In the genomic region with DNA sequence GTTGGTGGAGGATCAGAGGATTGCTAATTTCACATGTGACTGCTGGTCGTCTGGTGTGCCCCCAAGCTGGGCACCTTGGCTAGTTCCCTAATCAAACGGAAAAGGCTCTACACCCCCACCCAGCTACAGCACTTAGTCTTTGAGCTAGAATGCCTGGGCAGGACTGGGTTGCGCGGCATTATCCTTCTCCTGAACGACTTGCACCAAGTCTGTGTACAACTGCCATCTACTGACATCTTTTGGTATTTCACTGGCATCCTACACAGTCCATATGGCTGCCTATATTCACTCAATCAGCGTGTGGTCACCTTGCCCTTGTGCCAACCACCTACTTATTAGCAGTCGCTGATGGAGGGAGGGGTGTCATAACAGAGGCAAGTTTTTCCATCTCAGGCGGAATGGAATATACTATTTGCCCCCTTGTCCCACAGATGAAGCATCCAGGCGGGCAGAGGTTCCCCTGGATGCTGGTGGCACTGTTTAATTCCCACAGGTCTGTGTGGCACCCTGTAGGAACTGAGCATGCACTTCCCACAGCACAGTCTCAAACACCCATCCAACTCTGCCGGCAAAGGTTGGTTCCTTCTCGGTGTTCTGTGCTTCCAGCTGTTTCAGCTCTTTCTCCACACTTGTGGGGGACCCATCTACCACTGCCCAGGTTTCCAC, we compare ENCODE assay signal across 9 cellular contexts.
DNase-seq lines count a peak whose midpoint lies in the region; ATAC-seq and TF ChIP-seq lines count a peak whose summit lies in the region.
"Had no signal": no experiment of that assay in that cellular context is flagged by ENCODE, and none has a peak within 500 bp of the region (broad histone marks: within the 10 kb centered on the region; RNA-seq: fewer than 3 reads in every experiment).

No MANE protein-coding gene starts in this region.

- POLR2A ChIA-PET in CD8-positive, alpha-beta T cell (lab: Charles Lee) = no interaction called here
- POLR2A ChIA-PET in WTC11 (lab: Charles Lee) = interaction anchor here (0.6 kb wide), 1 partner anchor 227 kb away, joined by 3 read pairs; no protein-coding TSS in a partner anchor

- intact Hi-C loops in CD8-positive, alpha-beta T cell (cut with DNase I, micrococcal nuclease) = loop anchor here (1.0 to 10.0 kb wide), 6 partner anchors 37 to 464 kb away; a partner anchor contains a TSS

- H2BK5ac ChIP-seq in neuronal stem cell (ENCODE audit: low read length) = no peak overlapping the region

- no peaks in the 10 kb centered on the region for H3K4me1 Mint-ChIP-seq in CD8-positive, alpha-beta T cell (ENCODE audit: low read depth)
- H3K4me1 Mint-ChIP-seq in WTC11 = no peaks in the 10 kb centered on the region

- peak in 5 of 7 experiments; percentile 1 to 39 (median 22) for DNase-seq in CD8-positive, alpha-beta T cell
- peak; percentile 26 for DNase-seq in NCI-H1092 (lab: John Stamatoyannopoulos, UW)
- peak; percentile 49 for DNase-seq in WTC11 (ENCODE audit: low spot score)
- peak; percentile 11 for DNase-seq in neuronal stem cell (ENCODE audit: low spot score)
- DNase-seq in NCI-H2107 (lab: John Stamatoyannopoulos, UW) = no peak

- H2AFZ ChIP-seq in neuronal stem cell (ENCODE audit: low read length) = no peak overlapping the region

- no peak overlapping the region for H3K9ac ChIP-seq in neuronal stem cell (ENCODE audit: low read depth, low read length, poor library complexity)

- peaks cover 3% of the 10 kb centered on the region for H3K9me3 Mint-ChIP-seq in CD8-positive, alpha-beta T cell
- peaks cover 20% of the 10 kb centered on the region for H3K9me3 Mint-ChIP-seq in WTC11

- no peak overlapping the region for H3K27ac Mint-ChIP-seq in CD8-positive, alpha-beta T cell
- H3K27ac Mint-ChIP-seq in WTC11 = no peak overlapping the region
- H3K27ac Mint-ChIP-seq: stimulated activated naive CD8-positive, alpha-beta T cell treated with anti-CD3 and anti-CD28 coated beads, Interleukin-15, Interleukin-2, amounts not matched to agents 100 ng/mL and 50 ng/mL, for 24 hours had no signal

- ATAC-seq in CD8-positive, alpha-beta T cell = peak; percentile 93
- ATAC-seq in GM18508 (IDR thresholded peaks at IDR 0.05; ENCODE audit: insufficient read depth, unreplicated experiment) (peak; percentile 95), HG02852 (IDR thresholded peaks at IDR 0.05; ENCODE audit: unreplicated experiment) (peak; percentile 94), WTC11 (peak; percentile 99), esophagus mucosa (peak; percentile 90)

- H3K4me2 ChIP-seq in neuronal stem cell (ENCODE audit: insufficient read depth, low read length, poor library complexity, severe bottlenecking) = no peak overlapping the region

- no peak overlapping the region for H3K4ac ChIP-seq in neuronal stem cell (ENCODE audit: low read length)

- H3K4me3 ChIP-seq in CD8-positive, alpha-beta T cell (ENCODE audit: low read depth, low read length) = no peak overlapping the region
- H3K4me3 ChIP-seq in neuronal stem cell (ENCODE audit: low read length in 2 of 2) = no peak overlapping the region

- no peaks in the 10 kb centered on the region for H3K4me1 ChIP-seq in CD8-positive, alpha-beta T cell (ENCODE audit: insufficient read depth, low read length)
- H3K4me1 ChIP-seq in neuronal stem cell (ENCODE audit: control insufficient read depth in 2 of 2, insufficient read depth in 1 of 2, low read depth in 1 of 2, low read length in 2 of 2) = no peaks in the 10 kb centered on the region

- no peak overlapping the region for H2BK12ac ChIP-seq in neuronal stem cell (ENCODE audit: low read length)

- H3K27ac ChIP-seq in CD8-positive, alpha-beta T cell (ENCODE audit: low read depth, low read length) = no peak overlapping the region
- no peak overlapping the region for H3K27ac ChIP-seq in neuronal stem cell (replicated peaks; ENCODE audit: low read length)

- no peak overlapping the region for H3K4me3 Mint-ChIP-seq in CD8-positive, alpha-beta T cell
- no peak overlapping the region for H3K4me3 Mint-ChIP-seq in WTC11
- H3K4me3 Mint-ChIP-seq: stimulated activated naive CD8-positive, alpha-beta T cell treated with anti-CD3 and anti-CD28 coated beads, Interleukin-15, Interleukin-2, amounts not matched to agents 100 ng/mL and 50 ng/mL, for 24 hours had no signal

- no CpG with 5 or more reads among the region's 11 CpGs for WGBS in neuronal stem cell (ENCODE audit: extremely low coverage in 2 of 2, insufficient read length in 2 of 2, insufficient replicate concordance in 1 of 2), 2 donors

- H4K91ac ChIP-seq in neuronal stem cell (ENCODE audit: low read depth, low read length, poor library complexity) = no peak overlapping the region

- no peaks in the 10 kb centered on the region for H3K9me3 ChIP-seq in CD8-positive, alpha-beta T cell (ENCODE audit: low read length)
- H3K9me3 ChIP-seq in neuronal stem cell (replicated peaks in 1 of 2; ENCODE audit: control insufficient read depth in 2 of 2, insufficient read depth in 1 of 2, low read depth in 1 of 2, low read length in 2 of 2) = peaks cover 0 to 10% of the 10 kb centered on the region in 2 donors

- H3K27me3 Mint-ChIP-seq in CD8-positive, alpha-beta T cell (ENCODE audit: low read depth) = no peaks in the 10 kb centered on the region
- no peaks in the 10 kb centered on the region for H3K27me3 Mint-ChIP-seq in WTC11 (ENCODE audit: low read depth)
- H3K27me3 Mint-ChIP-seq: stimulated activated naive CD8-positive, alpha-beta T cell treated with anti-CD3 and anti-CD28 coated beads, Interleukin-15, Interleukin-2, amounts not matched to agents 100 ng/mL and 50 ng/mL, for 24 hours had no signal

- H3K36me3 ChIP-seq in CD8-positive, alpha-beta T cell (ENCODE audit: insufficient read depth, low read length) = no peaks in the 10 kb centered on the region
- H3K36me3 ChIP-seq in neuronal stem cell (replicated peaks in 1 of 2; ENCODE audit: control insufficient read depth in 2 of 2, insufficient read depth in 2 of 2, low read length in 2 of 2) = no peaks in the 10 kb centered on the region

- no peak overlapping the region for H2BK15ac ChIP-seq in neuronal stem cell (ENCODE audit: low read length)

- no peak overlapping the region for H3K23ac ChIP-seq in neuronal stem cell (ENCODE audit: low read depth, low read length, poor library complexity)

- no peak overlapping the region for H3K14ac ChIP-seq in neuronal stem cell (ENCODE audit: low read length)

- CTCF ChIA-PET in CD8-positive, alpha-beta T cell (lab: Charles Lee) = interaction anchor here (0.5 to 2.1 kb wide), 20 partner anchors 10 to 470 kb away, joined by 3 to 10 read pairs (median 4); no protein-coding TSS in a partner anchor
- CTCF ChIA-PET in WTC11 (lab: Charles Lee) = interaction anchor here (0.5 to 1.6 kb wide), 10 partner anchors 9 to 925 kb away, joined by 3 to 10 read pairs (median 4); no protein-coding TSS in a partner anchor

- peak; percentile 62 for TF ChIP-seq CTCF in CD8-positive, alpha-beta T cell (IDR thresholded peaks at IDR 0.05)
- TF ChIP-seq CTCF in WTC11 (IDR thresholded peaks at IDR 0.05) = peak; percentile 60

- H2BK120ac ChIP-seq in neuronal stem cell (ENCODE audit: low read depth, low read length) = no peak overlapping the region

- no peaks in the 10 kb centered on the region for H3K79me1 ChIP-seq in neuronal stem cell (ENCODE audit: low read depth, low read length)

- no peak overlapping the region for H2AK5ac ChIP-seq in neuronal stem cell (ENCODE audit: low read depth, low read length)

- H3K27me3 ChIP-seq in CD8-positive, alpha-beta T cell (ENCODE audit: insufficient read depth, low read length) = no peaks in the 10 kb centered on the region
- H3K27me3 ChIP-seq in neuronal stem cell (ENCODE audit: control insufficient read depth in 3 of 3, insufficient read depth in 3 of 3, low read depth in 1 of 3, low read length in 3 of 3) = no peaks in the 10 kb centered on the region

- no peak overlapping the region for H3K18ac ChIP-seq in neuronal stem cell (ENCODE audit: low read length)

- no peaks in the 10 kb centered on the region for H3K36me3 Mint-ChIP-seq in CD8-positive, alpha-beta T cell
- peaks cover 15% of the 10 kb centered on the region for H3K36me3 Mint-ChIP-seq in WTC11

- no peak overlapping the region for H4K8ac ChIP-seq in neuronal stem cell (ENCODE audit: low read depth, low read length)

TF ChIP-seq in WTC11, 78 proteins besides CTCF, POLR2A, EP300 and RAD21 (continues in another document):
- TF ChIP-seq ZNF232 (CRISPR knock-in tag; IDR thresholded peaks at IDR 0.05) = no peak
- TF ChIP-seq, protein P1, sequence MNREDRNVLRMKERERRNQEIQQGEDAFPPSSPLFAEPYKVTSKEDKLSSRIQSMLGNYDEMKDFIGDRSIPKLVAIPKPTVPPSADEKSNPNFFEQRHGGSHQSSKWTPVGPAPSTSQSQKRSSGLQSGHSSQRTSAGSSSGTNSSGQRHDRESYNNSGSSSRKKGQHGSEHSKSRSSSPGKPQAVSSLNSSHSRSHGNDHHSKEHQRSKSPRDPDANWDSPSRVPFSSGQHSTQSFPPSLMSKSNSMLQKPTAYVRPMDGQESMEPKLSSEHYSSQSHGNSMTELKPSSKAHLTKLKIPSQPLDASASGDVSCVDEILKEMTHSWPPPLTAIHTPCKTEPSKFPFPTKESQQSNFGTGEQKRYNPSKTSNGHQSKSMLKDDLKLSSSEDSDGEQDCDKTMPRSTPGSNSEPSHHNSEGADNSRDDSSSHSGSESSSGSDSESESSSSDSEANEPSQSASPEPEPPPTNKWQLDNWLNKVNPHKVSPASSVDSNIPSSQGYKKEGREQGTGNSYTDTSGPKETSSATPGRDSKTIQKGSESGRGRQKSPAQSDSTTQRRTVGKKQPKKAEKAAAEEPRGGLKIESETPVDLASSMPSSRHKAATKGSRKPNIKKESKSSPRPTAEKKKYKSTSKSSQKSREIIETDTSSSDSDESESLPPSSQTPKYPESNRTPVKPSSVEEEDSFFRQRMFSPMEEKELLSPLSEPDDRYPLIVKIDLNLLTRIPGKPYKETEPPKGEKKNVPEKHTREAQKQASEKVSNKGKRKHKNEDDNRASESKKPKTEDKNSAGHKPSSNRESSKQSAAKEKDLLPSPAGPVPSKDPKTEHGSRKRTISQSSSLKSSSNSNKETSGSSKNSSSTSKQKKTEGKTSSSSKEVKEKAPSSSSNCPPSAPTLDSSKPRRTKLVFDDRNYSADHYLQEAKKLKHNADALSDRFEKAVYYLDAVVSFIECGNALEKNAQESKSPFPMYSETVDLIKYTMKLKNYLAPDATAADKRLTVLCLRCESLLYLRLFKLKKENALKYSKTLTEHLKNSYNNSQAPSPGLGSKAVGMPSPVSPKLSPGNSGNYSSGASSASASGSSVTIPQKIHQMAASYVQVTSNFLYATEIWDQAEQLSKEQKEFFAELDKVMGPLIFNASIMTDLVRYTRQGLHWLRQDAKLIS (CRISPR knock-in tag; IDR thresholded peaks at IDR 0.05; ENCODE audit: borderline replicate concordance) = no peak
- TF ChIP-seq ZNF138 (CRISPR knock-in tag; conservative IDR thresholded peaks at IDR 0.05) = no peak
- TF ChIP-seq EMX1 (CRISPR knock-in tag; IDR thresholded peaks at IDR 0.05) = no peak
